8 cellular contexts compared by ENCODE assay signal in genomic region chr15:99566157-99566900, GRCh38. TPM values are rescaled to one million over a fixed set of nuclear protein-coding genes. Genes with fewer than 3 reads are reported as not detected.
DNase-seq lines count a peak whose midpoint lies in the region; ATAC-seq and TF ChIP-seq lines count a peak whose summit lies in the region.

No MANE protein-coding gene starts in this region.

- ATAC-seq in activated CD8-positive, alpha-beta memory T cell treated with anti-CD3 and anti-CD28 coated beads, Interleukin-2, amount 10 ng/mL, durations not matched to agents 7 days and 5 days = peak; percentile 20
- ATAC-seq in GM18873 (IDR thresholded peaks at IDR 0.05; ENCODE audit: low FRiP score, unreplicated experiment) (no peak), GM21717 (IDR thresholded peaks at IDR 0.05; ENCODE audit: unreplicated experiment) (no peak), HG03354 (IDR thresholded peaks at IDR 0.05; ENCODE audit: poor library complexity, severe bottlenecking, unreplicated experiment) (no peak)

- peaks cover 5% of the 10 kb centered on the region for H3K27me3 Mint-ChIP-seq in activated CD8-positive, alpha-beta memory T cell treated with anti-CD3 and anti-CD28 coated beads, Interleukin-2, amount 10 ng/mL, durations not matched to agents 7 days and 5 days
- peaks cover 8% of the 10 kb centered on the region for H3K27me3 Mint-ChIP-seq in nephron progenitor cell (ENCODE audit: low read depth, poor library complexity)

- peak overlapping the region; percentile 96 for H3K4me3 Mint-ChIP-seq in activated CD8-positive, alpha-beta memory T cell treated with anti-CD3 and anti-CD28 coated beads, Interleukin-2, amount 10 ng/mL, durations not matched to agents 7 days and 5 days
- H3K4me3 Mint-ChIP-seq in nephron progenitor cell = peak overlapping the region; percentile 94

- no peaks in the 10 kb centered on the region for H3K36me3 Mint-ChIP-seq in activated CD8-positive, alpha-beta memory T cell treated with anti-CD3 and anti-CD28 coated beads, Interleukin-2, amount 10 ng/mL, durations not matched to agents 7 days and 5 days
- H3K36me3 Mint-ChIP-seq in nephron progenitor cell (ENCODE audit: low read depth) = no peaks in the 10 kb centered on the region

- CTCF ChIA-PET in activated CD8-positive, alpha-beta memory T cell treated with anti-CD3 and anti-CD28 coated beads, Interleukin-2, amount 10 ng/mL, durations not matched to agents 7 days and 5 days (lab: Charles Lee) = interaction anchor here (0.6 to 1.6 kb wide), 6 partner anchors 62 to 166 kb away, joined by 3 to 12 read pairs (median 4); no protein-coding TSS in a partner anchor

- peak overlapping the region; percentile 84 for H3K27ac Mint-ChIP-seq in activated CD8-positive, alpha-beta memory T cell treated with anti-CD3 and anti-CD28 coated beads, Interleukin-2, amount 10 ng/mL, durations not matched to agents 7 days and 5 days
- peak overlapping the region; percentile 68 for H3K27ac Mint-ChIP-seq in nephron progenitor cell

- TF ChIP-seq CTCF in fibroblast of the aortic adventitia (IDR thresholded peaks at IDR 0.05; ENCODE audit: insufficient read depth, low read length) = no peak
- TF ChIP-seq CTCF in nephron progenitor cell (IDR thresholded peaks at IDR 0.05) = no peak

- peak overlapping the region; percentile 81 for H3K4me3 ChIP-seq in Jurkat, Clone E6-1 (ENCODE audit: low read length)
- H3K4me3 ChIP-seq in fibroblast of the aortic adventitia (ENCODE audit: low read depth, low read length) = peak overlapping the region; percentile 96

- H3K4me1 Mint-ChIP-seq in activated CD8-positive, alpha-beta memory T cell treated with anti-CD3 and anti-CD28 coated beads, Interleukin-2, amount 10 ng/mL, durations not matched to agents 7 days and 5 days = peaks cover 20% of the 10 kb centered on the region
- H3K4me1 Mint-ChIP-seq in nephron progenitor cell = peaks cover 62% of the 10 kb centered on the region

- DNase-seq in EH (ENCODE audit: low read depth) = peak; percentile 20
- no peak for DNase-seq in Jurkat, Clone E6-1 (ENCODE audit: low read depth, low spot score)
- DNase-seq in activated CD8-positive, alpha-beta memory T cell treated with anti-CD3 and anti-CD28 coated beads, Interleukin-2, amount 10 ng/mL, durations not matched to agents 7 days and 5 days = peak; percentile 48
- no peak for DNase-seq in fibroblast of the aortic adventitia (ENCODE audit: low read depth)
- peak; percentile 58 for DNase-seq in nephron progenitor cell

- no peaks in the 10 kb centered on the region for H3K9me3 Mint-ChIP-seq in activated CD8-positive, alpha-beta memory T cell treated with anti-CD3 and anti-CD28 coated beads, Interleukin-2, amount 10 ng/mL, durations not matched to agents 7 days and 5 days (ENCODE audit: low read depth)
- H3K9me3 Mint-ChIP-seq in nephron progenitor cell = no peaks in the 10 kb centered on the region

RNA-seq across cellular contexts. Expression of gene MEF2A, which starts 0.5 kb away (rescaled TPM):
- 18.8 TPM for polyA plus RNA-seq in Jurkat, Clone E6-1 (2012; ENCODE audit: insufficient read depth, insufficient read length)
- total RNA-seq in activated CD8-positive, alpha-beta memory T cell treated with anti-CD3 and anti-CD28 coated beads, Interleukin-2, amount 10 ng/mL, durations not matched to agents 7 days and 5 days = 10 to 100 TPM; 20.4 to 23.4 TPM
- 95.1 and 118 TPM in 2 replicates for total RNA-seq in fibroblast of the aortic adventitia (ENCODE audit: low replicate concordance)

Comparison
In these comparisons a context has a peak if more than half of its experiments do, and no peak if none do; other contexts are left out.
1. DNase-seq: peak in EH (single experiment), activated CD8-positive, alpha-beta memory T cell treated with anti-CD3 and anti-CD28 coated beads, Interleukin-2, amount 10 ng/mL, durations not matched to agents 7 days and 5 days (single experiment) and nephron progenitor cell (single experiment); none in Jurkat, Clone E6-1 (single experiment) and fibroblast of the aortic adventitia (single experiment).